ENCODE assay signal across 9 cellular contexts in the genomic region with DNA sequence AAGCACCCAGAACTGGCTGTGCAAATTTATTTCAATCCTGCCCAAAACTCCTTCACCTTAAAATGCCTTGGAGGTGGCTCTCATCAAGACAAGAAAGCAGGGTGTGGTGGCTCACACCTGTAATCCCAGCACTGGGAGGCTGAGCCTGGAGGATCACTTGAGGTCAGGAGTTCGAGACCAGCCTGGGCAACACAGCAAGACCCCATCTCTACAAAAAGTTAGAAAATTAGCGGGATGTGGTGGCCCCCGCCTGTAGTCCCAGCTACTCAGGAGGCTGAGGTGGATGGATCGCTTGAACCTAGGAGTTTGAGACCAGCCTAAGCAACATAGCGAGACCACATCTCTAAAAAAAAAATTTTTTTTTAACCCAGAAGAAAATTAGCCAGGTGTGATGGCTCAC. TPM values are rescaled to one million over a fixed set of nuclear protein-coding genes. Genes with fewer than 3 reads are reported as not detected.
DNase-seq lines count a peak whose midpoint lies in the region; ATAC-seq, FAIRE-seq and TF ChIP-seq lines count a peak whose summit lies in the region.
"Had no signal": no experiment of that assay in that cellular context is flagged by ENCODE, and none has a peak within 500 bp of the region (broad histone marks: within the 10 kb centered on the region; RNA-seq: fewer than 3 reads in every experiment).

No MANE protein-coding gene starts in this region.

- H3K4me3 ChIP-seq in WI38 (ENCODE audit: low read depth, low read length) = 0 out of 2 replicates have a peak overlapping the region, but pooled peaks have one; percentile 16
- peak overlapping the region; percentile 27 for H3K4me3 ChIP-seq in fibroblast of villous mesenchyme (ENCODE audit: low read depth, low read length)

- H3K27me3 Mint-ChIP-seq in activated CD8-positive, alpha-beta memory T cell treated with anti-CD3 and anti-CD28 coated beads, Interleukin-2, amount 10 ng/mL, durations not matched to agents 7 days and 5 days = peaks cover 46% of the 10 kb centered on the region

- peaks cover 15% of the 10 kb centered on the region for H3K4me1 Mint-ChIP-seq in activated CD8-positive, alpha-beta memory T cell treated with anti-CD3 and anti-CD28 coated beads, Interleukin-2, amount 10 ng/mL, durations not matched to agents 7 days and 5 days
- peaks cover 10% of the 10 kb centered on the region for H3K4me1 Mint-ChIP-seq in stimulated activated effector memory CD8-positive, alpha-beta T cell treated with anti-CD3 and anti-CD28 coated beads, Interleukin-12 subunit alpha, Interleukin-12 subunit beta, amount 100 ng/mL, for 72 hours

- H3K27ac Mint-ChIP-seq in activated CD8-positive, alpha-beta memory T cell treated with anti-CD3 and anti-CD28 coated beads, Interleukin-2, amount 10 ng/mL, durations not matched to agents 7 days and 5 days = no peak overlapping the region
- no peak overlapping the region for H3K27ac Mint-ChIP-seq in stimulated activated effector memory CD8-positive, alpha-beta T cell treated with anti-CD3 and anti-CD28 coated beads, Interleukin-12 subunit alpha, Interleukin-12 subunit beta, amount 100 ng/mL, for 72 hours

- no peak for DNase-seq in activated CD8-positive, alpha-beta memory T cell treated with anti-CD3 and anti-CD28 coated beads, Interleukin-2, amount 10 ng/mL, durations not matched to agents 7 days and 5 days
- DNase-seq in activated CD8-positive, alpha-beta memory T cell treated with anti-CD3 and anti-CD28 coated beads, Interleukin-2, amount 50 U/mL, for 4 hours = no peak
- DNase-seq in fibroblast of villous mesenchyme (ENCODE audit: low read depth) = no peak
- DNase-seq in stimulated activated effector memory CD8-positive, alpha-beta T cell treated with anti-CD3 and anti-CD28 coated beads, Interleukin-12 subunit alpha, Interleukin-12 subunit beta, amount 100 ng/mL, for 72 hours (ENCODE audit: low spot score in 2 of 2) = no peak
- no peak for DNase-seq in GM12892 (ENCODE audit: insufficient read length)

- ATAC-seq in activated CD8-positive, alpha-beta memory T cell treated with anti-CD3 and anti-CD28 coated beads, Interleukin-2, amount 10 ng/mL, durations not matched to agents 7 days and 5 days = no peak
- no peak for ATAC-seq in stimulated activated effector memory CD8-positive, alpha-beta T cell treated with anti-CD3 and anti-CD28 coated beads, Interleukin-12 subunit alpha, Interleukin-12 subunit beta, amount 100 ng/mL, for 72 hours
- ATAC-seq in HG02759 (IDR thresholded peaks at IDR 0.05; ENCODE audit: unreplicated experiment) (no peak), GM21526 (IDR thresholded peaks at IDR 0.05; ENCODE audit: low FRiP score, unreplicated experiment) (no peak)

- no peaks in the 10 kb centered on the region for H3K36me3 Mint-ChIP-seq in activated CD8-positive, alpha-beta memory T cell treated with anti-CD3 and anti-CD28 coated beads, Interleukin-2, amount 10 ng/mL, durations not matched to agents 7 days and 5 days
- H3K36me3 Mint-ChIP-seq in stimulated activated effector memory CD8-positive, alpha-beta T cell treated with anti-CD3 and anti-CD28 coated beads, Interleukin-12 subunit alpha, Interleukin-12 subunit beta, amount 100 ng/mL, for 72 hours = peaks cover 5% of the 10 kb centered on the region

- CTCF ChIA-PET in activated CD8-positive, alpha-beta memory T cell treated with anti-CD3 and anti-CD28 coated beads, Interleukin-2, amount 10 ng/mL, durations not matched to agents 7 days and 5 days (lab: Charles Lee) = no interaction called here

- no peaks in the 10 kb centered on the region for H3K9me3 Mint-ChIP-seq in activated CD8-positive, alpha-beta memory T cell treated with anti-CD3 and anti-CD28 coated beads, Interleukin-2, amount 10 ng/mL, durations not matched to agents 7 days and 5 days (ENCODE audit: low read depth)
- peaks cover 2% of the 10 kb centered on the region for H3K9me3 Mint-ChIP-seq in stimulated activated effector memory CD8-positive, alpha-beta T cell treated with anti-CD3 and anti-CD28 coated beads, Interleukin-12 subunit alpha, Interleukin-12 subunit beta, amount 100 ng/mL, for 72 hours

- TF ChIP-seq CTCF in WI38 (IDR thresholded peaks at IDR 0.05; ENCODE audit: low read depth, low read length) (no peak), fibroblast of villous mesenchyme (IDR thresholded peaks at IDR 0.05; ENCODE audit: insufficient read depth, low read depth, low read length) (no peak)

- FAIRE-seq in GM12892 (lab: Jason Lieb, UNC) = no peak

- peak overlapping the region; percentile 68 for H3K4me3 Mint-ChIP-seq in activated CD8-positive, alpha-beta memory T cell treated with anti-CD3 and anti-CD28 coated beads, Interleukin-2, amount 10 ng/mL, durations not matched to agents 7 days and 5 days
- H3K4me3 Mint-ChIP-seq in stimulated activated effector memory CD8-positive, alpha-beta T cell treated with anti-CD3 and anti-CD28 coated beads, Interleukin-12 subunit alpha, Interleukin-12 subunit beta, amount 100 ng/mL, for 72 hours = peak overlapping the region; percentile 85

- TF ChIP-seq POLR2A in GM12892 (IDR thresholded peaks at IDR 0.05; ENCODE audit: low read depth, low read length) = no peak

RNA-seq across cellular contexts. Expression of gene RAB39A, which starts 0.7 kb away (rescaled TPM):
- under 1 TPM in 1 of 2 experiments, not detected in 1; 0.59 TPM for total RNA-seq in activated CD8-positive, alpha-beta memory T cell treated with anti-CD3 and anti-CD28 coated beads, Interleukin-2, amount 10 ng/mL, durations not matched to agents 7 days and 5 days
- total RNA-seq in fibroblast of villous mesenchyme = under 0.01 TPM in 1 of 2 replicates, not detected in the other
- polyA plus RNA-seq in GM12892 (2012; ENCODE audit: missing spikeins) = 2.8 TPM
- total RNA-seq: osteocyte had no signal
